Comparison of ENCODE assay signal across 10 cellular contexts in genomic region chr11:128208329-128209220, GRCh38.
DNase-seq lines count a peak whose midpoint lies in the region; ATAC-seq and TF ChIP-seq lines count a peak whose summit lies in the region.
"Had no signal": no experiment of that assay in that cellular context is flagged by ENCODE, and none has a peak within 500 bp of the region (broad histone marks: within the 10 kb centered on the region; RNA-seq: fewer than 3 reads in every experiment).

No MANE protein-coding gene starts in this region.

- no peaks in the 10 kb centered on the region for H3K27me3 ChIP-seq in ovary

- peaks cover 5% of the 10 kb centered on the region for H3K4me1 ChIP-seq in ovary (ENCODE audit: insufficient read depth)

- H3K27ac ChIP-seq in ovary: no peak overlapping the region

- intact Hi-C loops in ovary (cut with DNase I): no loop called here

- H3K4me3 ChIP-seq in ovary: no peak overlapping the region

- ATAC-seq in esophagus mucosa (peak; percentile 47), HG02884 (IDR thresholded peaks at IDR 0.05; ENCODE audit: unreplicated experiment) (no peak), GM18502 (IDR thresholded peaks at IDR 0.05; ENCODE audit: poor library complexity, unreplicated experiment) (no peak)

- no peak for TF ChIP-seq CTCF in ovary (IDR thresholded peaks at IDR 0.05)

- H3K36me3 ChIP-seq in ovary: no peaks in the 10 kb centered on the region

- DNase-seq in AG20443 (ENCODE audit: low spot score) (peak; percentile 83), NCI-H226 (peak; percentile 91), ovary (peak in 4 of 5 donors; percentile 22 to 43 (median 30)), NCI-H187 (lab: John Stamatoyannopoulos, UW) (no peak), cerebellar cortex (ENCODE audit: low spot score) (no peak)
- DNase-seq: activated CD4-positive, alpha-beta T cell treated with anti-CD3 and anti-CD28 coated beads, Interleukin-2, amount 10 ng/mL, durations not matched to agents 7 days and 5 days; effector CD4-positive, alpha-beta T cell had no signal

- no peak for TF ChIP-seq EP300 in ovary (IDR thresholded peaks at IDR 0.05)

- H3K9me3 ChIP-seq in ovary: no peaks in the 10 kb centered on the region

- TF ChIP-seq POLR2A in ovary (IDR thresholded peaks at IDR 0.05): no peak

- 42 to 50% (median 48%) methylated on average over 6 of the region's 6 CpGs for WGBS in ovary, 3 donors

Comparison
In these comparisons a context has a peak if more than half of its experiments do, and no peak if none do; other contexts are left out.
1. DNase-seq: peak in AG20443 (single experiment), NCI-H226 (single experiment) and ovary (4 of 5); none in NCI-H187 (0 of 2) and cerebellar cortex (single experiment).